Comparison of ENCODE assay signal across 8 cellular contexts in genomic region chr19:54606891-54607781, GRCh38. TPM values are rescaled to one million over a fixed set of nuclear protein-coding genes. Genes with fewer than 3 reads are reported as not detected.
DNase-seq lines count a peak whose midpoint lies in the region; ATAC-seq and TF ChIP-seq lines count a peak whose summit lies in the region.
"Had no signal": no experiment of that assay in that cellular context is flagged by ENCODE, and none has a peak within 500 bp of the region (broad histone marks: within the 10 kb centered on the region; RNA-seq: fewer than 3 reads in every experiment).

No MANE protein-coding gene starts in this region.

- H3K4me1 ChIP-seq in heart left ventricle (peaks cover 0 to 31% (median 0%) of the 10 kb centered on the region in 12 donors), left ventricle myocardium inferior (no peaks in the 10 kb centered on the region), upper lobe of right lung (no peaks in the 10 kb centered on the region)
- H3K4me1 ChIP-seq: parathyroid adenoma had no signal

- peak in 3 of 4 donors; percentile 51 to 77 (median 58) for ATAC-seq in heart left ventricle
- peak; percentile 66 for ATAC-seq in HG03571 (IDR thresholded peaks at IDR 0.05; ENCODE audit: unreplicated experiment)
- ATAC-seq in upper lobe of right lung: peak; percentile 84
- no peak for ATAC-seq in GM21717 (IDR thresholded peaks at IDR 0.05; ENCODE audit: unreplicated experiment)
- ATAC-seq: PC-3 had no signal

- TF ChIP-seq POLR2A in heart left ventricle (IDR thresholded peaks at IDR 0.05): no peak

- peaks cover 0 to 4% (median 0%) of the 10 kb centered on the region in 9 donors for H3K27me3 ChIP-seq in heart left ventricle
- peaks cover 31% of the 10 kb centered on the region for H3K27me3 ChIP-seq in left ventricle myocardium inferior (ENCODE audit: low read depth)
- no peaks in the 10 kb centered on the region for H3K27me3 ChIP-seq in upper lobe of right lung

- intact Hi-C loops in heart left ventricle (cut with DNase I) (no loop called here), left ventricle myocardium inferior (cut with micrococcal nuclease) (no loop called here), upper lobe of right lung (cut with DNase I) (no loop called here)

- no peak for DNase-seq in heart left ventricle
- no peak for DNase-seq in left ventricle myocardium inferior
- no peak for DNase-seq in upper lobe of right lung
- DNase-seq in HCEC 1CT: no peak
- DNase-seq: PC-3 had no signal

- TF ChIP-seq CTCF in heart left ventricle (IDR thresholded peaks at IDR 0.05) (no peak), left ventricle myocardium inferior (IDR thresholded peaks at IDR 0.05; ENCODE audit: borderline replicate concordance) (no peak), upper lobe of right lung (IDR thresholded peaks at IDR 0.05) (no peak)

- H3K27ac ChIP-seq in heart left ventricle (peak overlapping the region in 1 of 12 donors; percentile 76), left ventricle myocardium inferior (replicated peaks) (no peak overlapping the region), upper lobe of right lung (no peak overlapping the region)
- H3K27ac ChIP-seq: parathyroid adenoma had no signal

- H3K4me3 ChIP-seq in heart left ventricle (no peak overlapping the region), left ventricle myocardium inferior (no peak overlapping the region), upper lobe of right lung (no peak overlapping the region)

- H3K9me3 ChIP-seq in heart left ventricle (peaks cover 0 to 22% (median 2%) of the 10 kb centered on the region in 12 donors), left ventricle myocardium inferior (replicated peaks) (peaks cover 49% of the 10 kb centered on the region), upper lobe of right lung (no peaks in the 10 kb centered on the region)

- H3K36me3 ChIP-seq in heart left ventricle (no peaks in the 10 kb centered on the region), left ventricle myocardium inferior (no peaks in the 10 kb centered on the region), upper lobe of right lung (no peaks in the 10 kb centered on the region)

- WGBS in heart left ventricle, 4 donors: 65 to 74% (median 73%) methylated on average over 15 to 16 of the region's 16 CpGs

RNA-seq across cellular contexts. Expression of gene LILRA1, which starts 13.7 kb away (rescaled TPM):
- total RNA-seq in heart left ventricle: 1 to 10 TPM in 2 of 9 donors, under 1 TPM in 7; 0.16 to 7.0 (median 0.52) TPM
- polyA plus RNA-seq in heart left ventricle: under 1 TPM; 0.11 to 0.28 TPM
- total RNA-seq in left ventricle myocardium inferior: 0.22 TPM
- total RNA-seq in upper lobe of right lung: 4.7 TPM
- total RNA-seq: PC-3 had no signal

RNA-seq across cellular contexts. Expression of gene LILRB1, which starts 23.1 kb away (rescaled TPM):
- total RNA-seq in heart left ventricle: 10 to 100 TPM in 2 of 9 donors, 1 to 10 TPM in 4, under 1 TPM in 3; 0.16 to 35.6 (median 1.5) TPM
- 1 to 10 TPM in 1 of 2 donors, under 1 TPM in 1; 0.65 to 1.0 TPM for polyA plus RNA-seq in heart left ventricle
- total RNA-seq in left ventricle myocardium inferior: 1.5 TPM
- total RNA-seq in upper lobe of right lung: 23.6 TPM
- total RNA-seq: PC-3 had no signal

RNA-seq across cellular contexts. Expression of gene LILRA2, which starts 33.5 kb away (rescaled TPM):
- total RNA-seq in heart left ventricle (1 to 10 TPM in 4 of 9 donors, under 1 TPM in 5; 0.31 to 8.9 (median 0.94) TPM), left ventricle myocardium inferior (1.6 TPM), upper lobe of right lung (15.4 TPM)
- polyA plus RNA-seq in heart left ventricle: under 1 TPM; 0.42 to 0.71 TPM
- total RNA-seq: PC-3 had no signal

RNA-seq across cellular contexts. Expression of gene LILRB4, which starts 55.6 kb away (rescaled TPM):
- total RNA-seq in heart left ventricle (10 to 100 TPM in 2 of 9 donors, 1 to 10 TPM in 6, under 1 TPM in 1; 0.97 to 40.9 (median 2.6) TPM), left ventricle myocardium inferior (4.0 TPM), upper lobe of right lung (29.8 TPM)
- 1 to 10 TPM in 1 of 2 donors, under 1 TPM in 1; 0.69 to 1.8 TPM for polyA plus RNA-seq in heart left ventricle
- total RNA-seq: PC-3 had no signal
